10 cellular contexts compared by ENCODE assay signal in the genomic region with DNA sequence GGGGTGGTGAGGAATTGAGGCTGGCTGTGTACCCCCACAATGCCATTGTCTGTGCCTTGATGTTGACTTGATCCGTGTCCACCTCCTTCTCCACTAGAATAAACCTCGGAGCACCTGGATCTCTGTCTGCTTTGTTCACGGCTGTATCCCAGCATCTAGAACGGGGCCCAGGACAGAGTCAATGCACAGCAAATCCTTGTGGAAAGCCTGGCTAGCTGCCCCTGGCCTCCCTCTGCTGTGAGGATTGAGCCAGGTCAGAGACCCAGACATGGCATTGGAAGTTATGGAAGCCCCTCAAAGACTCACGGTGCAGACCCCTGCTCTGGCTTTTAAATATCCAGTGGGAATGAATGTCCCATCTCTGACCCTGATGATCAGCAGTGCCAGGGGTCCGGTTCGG.
DNase-seq lines count a peak whose midpoint lies in the region; TF ChIP-seq lines count a peak whose summit lies in the region.
"Had no signal": no experiment of that assay in that cellular context is flagged by ENCODE, and none has a peak within 500 bp of the region (broad histone marks: within the 10 kb centered on the region; RNA-seq: fewer than 3 reads in every experiment).

No MANE protein-coding gene starts in this region.

- peak overlapping the region; percentile 15 for H3K4me3 Mint-ChIP-seq in glutamatergic neuron (ENCODE audit: unreplicated experiment)

- H3K27ac Mint-ChIP-seq in glutamatergic neuron (ENCODE audit: unreplicated experiment): peak overlapping the region; percentile 98

- H3K9ac ChIP-seq in BLaER1 treated with 17β-estradiol and CSF1 and Interleukin-3, amounts not matched to agents 10 nM and 100 nM: peak overlapping the region; percentile 53 to 85 (median 76); a peak in 21 of 22 replicates
- H3K9ac ChIP-seq in skeletal muscle satellite cell (ENCODE audit: low read depth, low read length): peak overlapping the region; percentile 39

- peaks cover 30% of the 10 kb centered on the region for H3K9me3 Mint-ChIP-seq in glutamatergic neuron (ENCODE audit: unreplicated experiment)

- H3K36me3 ChIP-seq in BLaER1 treated with 17β-estradiol and CSF1 and Interleukin-3, amounts not matched to agents 10 nM and 100 nM: no peaks in the 10 kb centered on the region
- H3K36me3 ChIP-seq in SJSA1: no peaks in the 10 kb centered on the region
- no peaks in the 10 kb centered on the region for H3K36me3 ChIP-seq in skeletal muscle satellite cell (ENCODE audit: insufficient read depth, low read length)
- H3K36me3 ChIP-seq: BE2C had no signal

- no peak for TF ChIP-seq CTCF in glutamatergic neuron (IDR thresholded peaks at IDR 0.05; ENCODE audit: partially characterized antibody, unreplicated experiment)

- H3K4me1 Mint-ChIP-seq in glutamatergic neuron (ENCODE audit: low read depth, unreplicated experiment): peaks cover 56% of the 10 kb centered on the region

- H3K4me2 ChIP-seq in BLaER1 treated with 17β-estradiol and CSF1 and Interleukin-3, amounts not matched to agents 10 nM and 100 nM: peak overlapping the region; percentile 83 to 96 (median 92)
- no peak overlapping the region for H3K4me2 ChIP-seq in skeletal muscle satellite cell (ENCODE audit: low read length)

- no peaks in the 10 kb centered on the region for H4K20me1 ChIP-seq in BLaER1 treated with 17β-estradiol and CSF1 and Interleukin-3, amounts not matched to agents 10 nM and 100 nM

- peaks cover 87 to 100% (median 100%) of the 10 kb centered on the region in 10 experiments for H3K4me1 ChIP-seq in BLaER1 treated with 17β-estradiol and CSF1 and Interleukin-3, amounts not matched to agents 10 nM and 100 nM
- H3K4me1 ChIP-seq in SJSA1 (replicated peaks): peaks cover 29% of the 10 kb centered on the region
- peaks cover 31% of the 10 kb centered on the region for H3K4me1 ChIP-seq in skeletal muscle satellite cell (ENCODE audit: control insufficient read depth, insufficient read depth, low read length)

- H3K27me3 ChIP-seq in BLaER1 treated with 17β-estradiol and CSF1 and Interleukin-3, amounts not matched to agents 10 nM and 100 nM: no peaks in the 10 kb centered on the region
- no peaks in the 10 kb centered on the region for H3K27me3 ChIP-seq in SJSA1 (replicated peaks)
- H3K27me3 ChIP-seq in skeletal muscle satellite cell (ENCODE audit: control insufficient read depth, insufficient read depth, low read length): peaks cover 24% of the 10 kb centered on the region
- H3K27me3 ChIP-seq: BE2C had no signal

- H3K27me3 Mint-ChIP-seq in glutamatergic neuron (ENCODE audit: unreplicated experiment): peaks cover 20% of the 10 kb centered on the region

- DNase-seq in SJSA1 (ENCODE audit: low read depth in 1 of 2, low spot score in 2 of 2): no peak
- no peak for DNase-seq in glutamatergic neuron
- no peak for DNase-seq in stimulated activated CD4-positive, alpha-beta T cell treated with anti-CD3 and anti-CD28 coated beads, Interleukin-12 subunit alpha, Interleukin-12 subunit beta, amount 100 ng/mL, for 4 hours
- no peak for DNase-seq in activated CD4-positive, CD25-positive, alpha-beta regulatory T cell (lab: John Stamatoyannopoulos, UW)
- no peak for DNase-seq in stimulated activated CD4-positive, alpha-beta T cell treated with anti-CD3 and anti-CD28 coated beads, Interleukin-2, amount 100 ng/mL, for 24 hours
- no peak for DNase-seq in NCI-H774 (lab: John Stamatoyannopoulos, UW)
- DNase-seq: BE2C had no signal

- H3K9me3 ChIP-seq in BLaER1 treated with 17β-estradiol and CSF1 and Interleukin-3, amounts not matched to agents 10 nM and 100 nM (replicated peaks in 1 of 11): peaks cover 7 to 20% (median 9%) of the 10 kb centered on the region in 11 experiments; a peak in 18 of 22 replicates
- H3K9me3 ChIP-seq in SJSA1 (replicated peaks) (0 out of 2 replicates have a peak, but pooled peaks cover 8% of the 10 kb centered on the region), skeletal muscle satellite cell (replicated peaks; ENCODE audit: low read length) (no peaks in the 10 kb centered on the region)

- peaks cover 10% of the 10 kb centered on the region for H3K36me3 Mint-ChIP-seq in glutamatergic neuron (ENCODE audit: unreplicated experiment)

- peak overlapping the region in 2 of 10 experiments; percentile 0 to 3; a peak in 2 of 20 replicates for H3K4me3 ChIP-seq in BLaER1 treated with 17β-estradiol and CSF1 and Interleukin-3, amounts not matched to agents 10 nM and 100 nM
- H3K4me3 ChIP-seq in SJSA1 (no peak overlapping the region), skeletal muscle satellite cell (ENCODE audit: low read length) (no peak overlapping the region)

- H3K27ac ChIP-seq in BLaER1 treated with 17β-estradiol and CSF1 and Interleukin-3, amounts not matched to agents 10 nM and 100 nM: peak overlapping the region; percentile 73 to 98 (median 90)
- peak overlapping the region; percentile 61; the same call in 1 of the 2 replicates for H3K27ac ChIP-seq in SJSA1
- H3K27ac ChIP-seq: VCaP had no signal
